22 cellular contexts compared by ENCODE assay signal in genomic region chr1:18569251-18569650, GRCh38.
"Had no signal": no experiment of that assay in that cellular context is flagged by ENCODE, and none has a peak within 500 bp of the region (broad histone marks: within the 10 kb centered on the region; RNA-seq: fewer than 3 reads in every experiment).

No MANE protein-coding gene starts in this region.

- H3K4me1 ChIP-seq: pancreas, right lobe of liver, thyroid gland, vagina had no signal

- DNase-seq: effector CD4-positive, alpha-beta T cell; hypothalamus; immature natural killer cell; islet precursor cell; kidney glomerular epithelial cell; mesenchymal stem cell; mucosa of descending colon; naive B cell; retina; right lobe of liver; small intestine; stimulated activated CD4-positive, alpha-beta T cell treated with anti-CD3 and anti-CD28 coated beads, Interleukin-15, amount 100 ng/mL, for 24 hours; stimulated activated CD4-positive, alpha-beta T cell treated with anti-CD3 and anti-CD28 coated beads, Interleukin-2, amount 100 ng/mL, for 48 hours; stimulated activated naive CD4-positive, alpha-beta T cell treated with Interleukin-2 at 50 U/mL for 16 hours; thyroid gland; trophoblast cell had no signal

- H3K9me3 ChIP-seq: mucosa of descending colon, neutrophil, pancreas, right lobe of liver, thyroid gland, vagina had no signal

- H3K36me3 ChIP-seq: neutrophil, pancreas, right lobe of liver, stomach, thyroid gland, vagina had no signal

- H3K27ac ChIP-seq: neutrophil, pancreas, right lobe of liver, stomach, thyroid gland, vagina had no signal

- ATAC-seq: mucosa of descending colon; natural killer cell treated with Interleukin-12 subunit alpha and Interleukin-12 subunit beta and Interleukin-15 and Interleukin-18, amount 100 ng/mL, for 72 hours; right lobe of liver had no signal

- H3K4me3 ChIP-seq: dorsolateral prefrontal cortex, mucosa of descending colon, pancreas, right lobe of liver, stomach, thyroid gland, vagina had no signal

- H3K27me3 ChIP-seq: neutrophil, pancreas, right lobe of liver, thyroid gland, vagina had no signal
